ENCODE assay signal across 8 cellular contexts in the genomic region with DNA sequence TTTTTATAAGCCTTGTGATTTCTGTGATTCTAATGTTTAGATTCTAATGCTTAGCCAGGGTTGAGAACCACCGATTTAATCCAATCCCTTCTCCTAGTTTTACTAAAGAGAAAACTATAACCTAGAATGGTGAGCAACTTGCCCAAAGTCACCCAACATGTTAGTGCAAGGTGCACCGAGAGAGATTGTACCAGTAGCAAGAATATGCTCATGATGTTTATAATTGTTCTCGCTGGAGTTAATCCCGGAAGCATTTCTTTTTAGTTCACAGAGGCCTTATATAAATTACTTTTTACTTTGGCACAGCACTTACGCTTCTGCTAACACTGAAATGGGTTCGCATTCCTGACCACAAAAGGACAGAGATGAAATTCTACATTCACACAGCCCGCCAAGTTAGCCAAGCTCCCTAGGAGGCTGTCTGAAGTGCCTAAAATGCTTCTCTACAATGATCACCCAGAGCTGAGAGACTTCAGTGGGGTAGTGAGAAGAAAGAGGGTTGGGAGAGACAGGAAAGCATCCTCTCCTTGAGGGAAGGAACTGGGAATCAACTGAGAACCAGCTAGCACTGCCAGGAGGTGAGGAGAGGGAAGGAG. TPM values are rescaled to one million over a fixed set of nuclear protein-coding genes. Genes with fewer than 3 reads are reported as not detected.
DNase-seq lines count a peak whose midpoint lies in the region; ATAC-seq and TF ChIP-seq lines count a peak whose summit lies in the region.

No MANE protein-coding gene starts in this region.

- DNase-seq in H9 (no peak), WTC11 (ENCODE audit: low spot score) (no peak), left ventricle myocardium inferior (no peak), smooth muscle cell (lab: John Stamatoyannopoulos, UW; ENCODE audit: unreplicated experiment) (no peak), DMS79 treated with DMSO at 0.1 percent for 48 hours (lab: John Stamatoyannopoulos, UW) (no peak), NCI-H524 treated with DMSO at 0.1 percent for 48 hours (lab: John Stamatoyannopoulos, UW) (no peak), AML-193 (lab: John Stamatoyannopoulos, UW) (no peak)
- DNase-seq in NK-92 treated with Interleukin-12 subunit alpha and Interleukin-12 subunit beta, amount 100 ng/mL, for 24 hours (lab: John Stamatoyannopoulos, UW): no peak

- H3K4me1 ChIP-seq in H9 (ENCODE audit: insufficient read depth, low read length) (peaks cover 13% of the 10 kb centered on the region; the same call in 1 of the 2 replicates), left ventricle myocardium inferior (peaks cover 84% of the 10 kb centered on the region), smooth muscle cell (ENCODE audit: low read depth) (peaks cover 28% of the 10 kb centered on the region)

- H2AK5ac ChIP-seq in H9 (ENCODE audit: insufficient read length, low read length): no peak overlapping the region

- no peaks in the 10 kb centered on the region; the same call in 1 of the 2 replicates for H3K27me3 ChIP-seq in H9 (ENCODE audit: insufficient read depth, low read length)
- H3K27me3 ChIP-seq in left ventricle myocardium inferior (ENCODE audit: low read depth): no peaks in the 10 kb centered on the region
- peaks cover 24% of the 10 kb centered on the region for H3K27me3 ChIP-seq in smooth muscle cell (ENCODE audit: low read depth)

- H3K4me3 Mint-ChIP-seq in H9: peak overlapping the region; percentile 90 to 91
- H3K4me3 Mint-ChIP-seq in WTC11: peak overlapping the region; percentile 85

- H3F3A ChIP-seq in smooth muscle cell (ENCODE audit: low read depth): peaks cover 6% of the 10 kb centered on the region

- H3K9me3 ChIP-seq in H9 (ENCODE audit: control insufficient read depth, low read depth, low read length): no peaks in the 10 kb centered on the region
- H3K9me3 ChIP-seq in left ventricle myocardium inferior (replicated peaks): no peaks in the 10 kb centered on the region
- no peaks in the 10 kb centered on the region for H3K9me3 ChIP-seq in smooth muscle cell (replicated peaks; ENCODE audit: low read depth)

- peaks cover 0 to 3% of the 10 kb centered on the region in 2 experiments; a peak in 3 of 5 replicates for H3K9me3 Mint-ChIP-seq in H9
- no peaks in the 10 kb centered on the region for H3K9me3 Mint-ChIP-seq in WTC11

- intact Hi-C loops in left ventricle myocardium inferior (cut with micrococcal nuclease): no loop called here

- H2BK12ac ChIP-seq in H9 (ENCODE audit: insufficient read length, low read depth, low read length): no peak overlapping the region

- no peaks in the 10 kb centered on the region for H3K79me1 ChIP-seq in H9 (ENCODE audit: insufficient read depth, low read depth, low read length, poor library complexity, severe bottlenecking)

- no peaks in the 10 kb centered on the region for H3K36me3 ChIP-seq in left ventricle myocardium inferior
- H3K36me3 ChIP-seq in smooth muscle cell (ENCODE audit: low read depth): no peaks in the 10 kb centered on the region

- H3K18ac ChIP-seq in H9 (ENCODE audit: insufficient read length, low read depth, low read length): no peak overlapping the region

- peaks cover 9% of the 10 kb centered on the region for H3K23me2 ChIP-seq in H9 (ENCODE audit: insufficient read length, low read depth, low read length, poor library complexity, severe bottlenecking)

- H3K27me3 Mint-ChIP-seq in H9 (ENCODE audit: low read depth) (peaks cover 25% of the 10 kb centered on the region), WTC11 (ENCODE audit: low read depth) (peaks cover 32% of the 10 kb centered on the region)

- TF ChIP-seq CTCF in H9 (conservative IDR thresholded peaks at IDR 0.05): no peak
- no peak for TF ChIP-seq CTCF in WTC11 (IDR thresholded peaks at IDR 0.05)
- TF ChIP-seq CTCF in left ventricle myocardium inferior (IDR thresholded peaks at IDR 0.05; ENCODE audit: borderline replicate concordance): no peak
- TF ChIP-seq CTCF in smooth muscle cell (IDR thresholded peaks at IDR 0.05; ENCODE audit: borderline replicate concordance, insufficient read depth, poor library complexity, severe bottlenecking): no peak

- H3K14ac ChIP-seq in H9 (ENCODE audit: insufficient read depth, low read length): no peak overlapping the region

- H2BK5ac ChIP-seq in H9 (ENCODE audit: insufficient read length, low read length): no peak overlapping the region

- peak overlapping the region; percentile 78 for H3K4me3 ChIP-seq in left ventricle myocardium inferior
- H3K4me3 ChIP-seq in smooth muscle cell: peak overlapping the region; percentile 92

- H3K4me1 Mint-ChIP-seq in H9 (peaks cover 33 to 41% of the 10 kb centered on the region in 2 experiments), WTC11 (peaks cover 37% of the 10 kb centered on the region)

- H2BK120ac ChIP-seq in H9 (ENCODE audit: low read depth, low read length, poor library complexity, severe bottlenecking): no peak overlapping the region

- WGBS in H9 (ENCODE audit: extremely low coverage, insufficient read length, low lambda C conversion rate): no CpG with 5 or more reads among the region's 7 CpGs
- 79% methylated on average over 7 of the region's 7 CpGs for WGBS in smooth muscle cell (ENCODE audit: low lambda C conversion rate)

- no peak overlapping the region for H3K4ac ChIP-seq in H9 (ENCODE audit: low read depth, low read length)

- H3K79me2 ChIP-seq in H9 (ENCODE audit: insufficient read depth, low read length) (no peaks in the 10 kb centered on the region), smooth muscle cell (ENCODE audit: low read depth) (no peaks in the 10 kb centered on the region)

- H3K27ac ChIP-seq in H9 (ENCODE audit: insufficient read length, low read depth, low read length) (no peak overlapping the region), left ventricle myocardium inferior (replicated peaks) (peak overlapping the region; percentile 97), smooth muscle cell (ENCODE audit: low read depth) (peak overlapping the region; percentile 22)

- no peak overlapping the region for H3K23ac ChIP-seq in H9 (ENCODE audit: insufficient read length, low read depth, low read length)

- H3T11ph ChIP-seq in H9 (ENCODE audit: low read length): no peak overlapping the region

- H4K5ac ChIP-seq in H9 (ENCODE audit: insufficient read length, low read depth, low read length): no peak overlapping the region

- POLR2A ChIA-PET in WTC11 (lab: Charles Lee): interaction anchor here (1.3 to 3.4 kb wide), 3 partner anchors 8 to 14 kb away, joined by 3 to 21 read pairs (median 5); partner anchors contain the start of genes CD63 and ITGA7

- H2AFZ ChIP-seq in H9 (ENCODE audit: low read length): no peak overlapping the region
- H2AFZ ChIP-seq in smooth muscle cell (ENCODE audit: low read depth): peak overlapping the region; percentile 99

- ATAC-seq in WTC11: no peak

- no peak overlapping the region for H2BK20ac ChIP-seq in H9 (ENCODE audit: low read depth, low read length, poor library complexity, severe bottlenecking)

- peak overlapping the region; percentile 42 for H3K9ac ChIP-seq in H9 (ENCODE audit: extremely low read depth, insufficient read length, low read length)
- peak overlapping the region; percentile 93 for H3K9ac ChIP-seq in smooth muscle cell (ENCODE audit: low read depth)

- no peak overlapping the region for H2BK15ac ChIP-seq in H9 (ENCODE audit: low read depth, low read length)

- CTCF ChIA-PET in WTC11 (lab: Charles Lee): interaction anchor here (0.6 to 10.8 kb wide), 9 partner anchors 9 to 115 kb away, joined by 3 to 141 read pairs (median 3); partner anchors contain the start of genes CD63, ITGA7 and SARNP

- H3K56ac ChIP-seq in H9 (ENCODE audit: insufficient read length, low read depth, low read length): no peak overlapping the region

- H3K4me2 ChIP-seq in H9 (ENCODE audit: insufficient read depth, insufficient read length, low read length) (peak overlapping the region; percentile 71), smooth muscle cell (peak overlapping the region; percentile 94)

- H3K36me3 Mint-ChIP-seq in H9 (ENCODE audit: insufficient read depth in 1 of 3, low read depth in 3 of 3) (peaks cover 0 to 8% (median 0%) of the 10 kb centered on the region in 3 experiments; a peak in 2 of 7 replicates), WTC11 (no peaks in the 10 kb centered on the region)

- no peaks in the 10 kb centered on the region for H4K20me1 ChIP-seq in H9 (ENCODE audit: control insufficient read depth, insufficient read depth, insufficient read length)
- H4K20me1 ChIP-seq in smooth muscle cell (ENCODE audit: low read depth): no peaks in the 10 kb centered on the region

- H4K8ac ChIP-seq in H9 (replicated peaks; ENCODE audit: insufficient read length, low read depth, low read length): no peak overlapping the region

- H4K91ac ChIP-seq in H9 (ENCODE audit: insufficient read length, low read depth, low read length): no peak overlapping the region

- H3K27ac Mint-ChIP-seq in H9 (peak overlapping the region; percentile 70 to 96 (median 95); a peak in 4 of 7 replicates), WTC11 (peak overlapping the region; percentile 82; the same call in 1 of the 2 replicates)

TF ChIP-seq in WTC11, 78 proteins besides CTCF, POLR2A, EP300 and RAD21:
- TF ChIP-seq ZNF423 (CRISPR knock-in tag; IDR thresholded peaks at IDR 0.05) (no peak), ZNF317 (CRISPR knock-in tag; IDR thresholded peaks at IDR 0.05; ENCODE audit: borderline replicate concordance, low read depth) (no peak), ZBTB21 (CRISPR knock-in tag; IDR thresholded peaks at IDR 0.05; ENCODE audit: borderline replicate concordance) (no peak), GRHL2 (CRISPR knock-in tag; IDR thresholded peaks at IDR 0.05; ENCODE audit: insufficient replicate concordance, severe bottlenecking) (no peak)

RNA-seq across cellular contexts. Expression of gene BLOC1S1, which starts 0.6 kb away (rescaled TPM):
- 104 and 108 TPM in 2 replicates for total RNA-seq in H9 (2021)
- total RNA-seq in WTC11 (2021): 81.9 to 97.1 TPM (median 95.1 TPM) in 3 replicates
- total RNA-seq in left ventricle myocardium inferior: 109 TPM
- 107 and 146 TPM in 2 replicates for total RNA-seq in smooth muscle cell
- 142 and 150 TPM in 2 replicates for polyA plus RNA-seq in smooth muscle cell

RNA-seq across cellular contexts. Expression of gene RDH5, which starts 4.9 kb away (rescaled TPM):
- 4.0 and 6.6 TPM in 2 replicates for total RNA-seq in H9 (2021)
- total RNA-seq in WTC11 (2021): 3.0 to 5.8 TPM (median 3.5 TPM) in 3 replicates
- total RNA-seq in left ventricle myocardium inferior: 12.2 TPM
- 3.0 TPM in 1 of 2 replicates, not detected in the other for total RNA-seq in smooth muscle cell
- 3.7 and 9.2 TPM in 2 replicates for polyA plus RNA-seq in smooth muscle cell

RNA-seq across cellular contexts. Expression of gene ITGA7, which starts 7.6 kb away (rescaled TPM):
- total RNA-seq in H9 (2021) (114 and 119 TPM in 2 replicates), WTC11 (2021) (77.8 to 96.2 TPM (median 80.4 TPM) in 3 replicates), left ventricle myocardium inferior (520 TPM), smooth muscle cell (0.90 and 1.3 TPM in 2 replicates)
- polyA plus RNA-seq in smooth muscle cell: 1.1 and 1.6 TPM in 2 replicates

RNA-seq across cellular contexts. Expression of gene CD63, which starts 13.5 kb away (rescaled TPM):
- total RNA-seq in H9 (2021) (581 and 589 TPM in 2 replicates), WTC11 (2021) (409 to 419 TPM (median 414 TPM) in 3 replicates), left ventricle myocardium inferior (705 TPM), smooth muscle cell (1,095 and 1,107 TPM in 2 replicates)
- 2,224 and 2,317 TPM in 2 replicates for polyA plus RNA-seq in smooth muscle cell

RNA-seq across cellular contexts. Expression of gene GDF11, which starts 27.7 kb away (rescaled TPM):
- total RNA-seq in H9 (2021) (31.2 and 31.8 TPM in 2 replicates), WTC11 (2021) (16.9 to 20.7 TPM (median 19.6 TPM) in 3 replicates), left ventricle myocardium inferior (15.6 TPM), smooth muscle cell (2.8 and 3.5 TPM in 2 replicates)
- polyA plus RNA-seq in smooth muscle cell: 2.3 and 2.6 TPM in 2 replicates

Comparison
In these comparisons a context has a peak if more than half of its experiments do, and no peak if none do; other contexts are left out.
1. RNA of gene ITGA7, which starts 7.6 kb away (total RNA-seq): 520 TPM in left ventricle myocardium inferior (single experiment), 114 to 119 TPM in H9 and 77.8 to 96.2 TPM in WTC11; 0.90 to 1.3 TPM in smooth muscle cell; every median in the first group is over 10 times any median in the second.